Comparison of ENCODE assay signal across 8 cellular contexts in genomic region chr10:29926649-29927048, GRCh38.
DNase-seq lines count a peak whose midpoint lies in the region; ATAC-seq and TF ChIP-seq lines count a peak whose summit lies in the region.

No MANE protein-coding gene starts in this region.

- H3K36me3 Mint-ChIP-seq in naive thymus-derived CD8-positive, alpha-beta T cell: peaks cover 0 to 18% (median 0%) of the 10 kb centered on the region in 3 donors

- H3K36me3 ChIP-seq in HEK293 (ENCODE audit: control insufficient read depth in 2 of 2, insufficient read depth in 1 of 2, low read length in 2 of 2) (no peaks in the 10 kb centered on the region), mucosa of descending colon (ENCODE audit: low read depth) (no peaks in the 10 kb centered on the region)

- POLR2A ChIA-PET in HEK293 (lab: Yijun Ruan, JAX): no interaction called here
- POLR2A ChIA-PET in naive thymus-derived CD8-positive, alpha-beta T cell (lab: Charles Lee): no interaction called here

- peaks cover 0 to 31% (median 9%) of the 10 kb centered on the region in 9 donors for H3K9me3 Mint-ChIP-seq in naive thymus-derived CD8-positive, alpha-beta T cell

- no peak overlapping the region for H3K27ac Mint-ChIP-seq in naive thymus-derived CD8-positive, alpha-beta T cell

- H3K27me3 Mint-ChIP-seq in naive thymus-derived CD8-positive, alpha-beta T cell: peaks cover 3 to 12% (median 6%) of the 10 kb centered on the region in 5 donors

- in situ Hi-C loops in ACHN (cut with HindIII; ENCODE audit: low pct_ligation_motif_present, low pct_unique_long_range_greater_than_20kb, low sequenced_read_pairs): no loop called here

- ATAC-seq in left lobe of liver: peak; percentile 92
- no peak for ATAC-seq in naive thymus-derived CD8-positive, alpha-beta T cell
- no peak for ATAC-seq in mucosa of descending colon

- no peak overlapping the region for H3K4me3 ChIP-seq in HEK293 (ENCODE audit: low read depth, low read length)
- H3K4me3 ChIP-seq in mucosa of descending colon: no peak overlapping the region

- no peak overlapping the region for H3K4me3 Mint-ChIP-seq in naive thymus-derived CD8-positive, alpha-beta T cell

- peak; percentile 44 for DNase-seq in ACHN
- peak; percentile 83 for DNase-seq in brain pericyte (ENCODE audit: low read depth, low spot score)
- DNase-seq in left lobe of liver (ENCODE audit: low spot score): peak; percentile 61
- DNase-seq in 8988T: no peak
- no peak for DNase-seq in naive thymus-derived CD8-positive, alpha-beta T cell
- no peak for DNase-seq in mucosa of descending colon
- no peak for DNase-seq in T-helper 1 cell

- H3K9me3 ChIP-seq in HEK293 (ENCODE audit: control insufficient read depth, insufficient read depth, low read depth, low read length): no peaks in the 10 kb centered on the region
- no peaks in the 10 kb centered on the region for H3K9me3 ChIP-seq in mucosa of descending colon

- H3K27ac ChIP-seq in HEK293 (ENCODE audit: extremely low read depth, low read depth, low read length): no peak overlapping the region

- CTCF ChIA-PET in HEK293 (lab: Yijun Ruan, JAX): no interaction called here

- H3K4me1 Mint-ChIP-seq in naive thymus-derived CD8-positive, alpha-beta T cell: no peaks in the 10 kb centered on the region

- intact Hi-C loops in mucosa of descending colon (cut with DNase I, micrococcal nuclease): no loop called here

- TF ChIP-seq CTCF in HEK293 (tag by site-specific recombination; IDR thresholded peaks at IDR 0.05): no peak
- TF ChIP-seq CTCF in mucosa of descending colon (IDR thresholded peaks at IDR 0.05): no peak

- H3K4me1 ChIP-seq in HEK293 (ENCODE audit: control insufficient read depth, insufficient read depth, low read length): no peaks in the 10 kb centered on the region
- H3K4me1 ChIP-seq in mucosa of descending colon (ENCODE audit: low read depth): no peaks in the 10 kb centered on the region

TF ChIP-seq in HEK293, 187 proteins besides CTCF, POLR2A, EP300 and RAD21:
- TF ChIP-seq GLIS1 (tag by site-specific recombination; IDR thresholded peaks at IDR 0.05): peak; percentile 76
- no peak for TF ChIP-seq ZNF555 (tag by site-specific recombination; conservative IDR thresholded peaks at IDR 0.05)
- TF ChIP-seq ZIC2 (tag by site-specific recombination; IDR thresholded peaks at IDR 0.05): peak; percentile 92
- no peak for TF ChIP-seq ZNF148 (tag by site-specific recombination; IDR thresholded peaks at IDR 0.05; ENCODE audit: borderline replicate concordance)
- TF ChIP-seq ZNF561 (tag by site-specific recombination; IDR thresholded peaks at IDR 0.05; ENCODE audit: borderline replicate concordance): no peak
- no peak for TF ChIP-seq ZNF266 (tag by site-specific recombination; IDR thresholded peaks at IDR 0.05; ENCODE audit: low read depth)
- TF ChIP-seq GFI1B (tag by site-specific recombination; IDR thresholded peaks at IDR 0.05): peak; percentile 87
- TF ChIP-seq ZNF157 (tag by site-specific recombination; IDR thresholded peaks at IDR 0.05): no peak
- no peak for TF ChIP-seq ZNF169 (tag by site-specific recombination; IDR thresholded peaks at IDR 0.05)
- no peak for TF ChIP-seq ZNF600 (tag by site-specific recombination; IDR thresholded peaks at IDR 0.05)
- no peak for TF ChIP-seq ZNF449 (tag by site-specific recombination; IDR thresholded peaks at IDR 0.05)
- no peak for TF ChIP-seq ZNF544 (tag by site-specific recombination; IDR thresholded peaks at IDR 0.05)
- no peak for TF ChIP-seq SALL2 (tag by site-specific recombination; IDR thresholded peaks at IDR 0.05; ENCODE audit: borderline replicate concordance)
- TF ChIP-seq ZFHX2 (tag by site-specific recombination; conservative IDR thresholded peaks at IDR 0.05): no peak
- no peak for TF ChIP-seq GLIS2 (tag by site-specific recombination; IDR thresholded peaks at IDR 0.05)
- no peak for TF ChIP-seq ZNF560 (tag by site-specific recombination; IDR thresholded peaks at IDR 0.05; ENCODE audit: borderline replicate concordance)
- TF ChIP-seq ZNF777 (tag by site-specific recombination; IDR thresholded peaks at IDR 0.05; ENCODE audit: borderline replicate concordance): no peak
- TF ChIP-seq ZBTB17 (tag by site-specific recombination; IDR thresholded peaks at IDR 0.05): no peak
- no peak for TF ChIP-seq ZNF623 (tag by site-specific recombination; IDR thresholded peaks at IDR 0.05)
- no peak for TF ChIP-seq SP3 (tag by site-specific recombination; IDR thresholded peaks at IDR 0.05)
- peak; percentile 58; the same call in 1 of the 2 replicates for TF ChIP-seq ZNF2 (tag by site-specific recombination; IDR thresholded peaks at IDR 0.05)
- no peak for TF ChIP-seq ZNF785 (tag by site-specific recombination; IDR thresholded peaks at IDR 0.05)
TF ChIP-seq in HEK293: peak in this region for 4.

Comparison
In these comparisons a context has a peak if more than half of its experiments do, and no peak if none do; other contexts are left out.
1. DNase-seq: peak in ACHN (single experiment), brain pericyte (single experiment) and left lobe of liver (single experiment); none in 8988T (single experiment), naive thymus-derived CD8-positive, alpha-beta T cell (0 of 10), mucosa of descending colon (0 of 3) and T-helper 1 cell (0 of 5).